15 cellular contexts compared by ENCODE assay signal in genomic region chr15:45168751-45169551, GRCh38. TPM values are rescaled to one million over a fixed set of nuclear protein-coding genes. Genes with fewer than 3 reads are reported as not detected.
DNase-seq lines count a peak whose midpoint lies in the region; ATAC-seq, FAIRE-seq and TF ChIP-seq lines count a peak whose summit lies in the region.
"Had no signal": no experiment of that assay in that cellular context is flagged by ENCODE, and none has a peak within 500 bp of the region (broad histone marks: within the 10 kb centered on the region; RNA-seq: fewer than 3 reads in every experiment).

No MANE protein-coding gene starts in this region.

- H3K4me2 ChIP-seq in GM23338 (peak overlapping the region; percentile 71), K562 (ENCODE audit: insufficient read depth, low read length) (peak overlapping the region; percentile 65), neural progenitor cell (no peak overlapping the region)

- H4K20me1 ChIP-seq in GM23338 (replicated peaks; ENCODE audit: insufficient read depth) (no peaks in the 10 kb centered on the region), K562 (replicated peaks; ENCODE audit: control insufficient read depth, insufficient read depth, low read length) (no peaks in the 10 kb centered on the region), neural progenitor cell (ENCODE audit: low read depth) (peaks cover 55% of the 10 kb centered on the region)

- peaks cover 11% of the 10 kb centered on the region for H3K27me3 Mint-ChIP-seq in GM23338 (ENCODE audit: insufficient read depth, low read depth, poor library complexity)
- H3K27me3 Mint-ChIP-seq in neural progenitor cell (ENCODE audit: insufficient read depth, low read depth): peaks cover 4% of the 10 kb centered on the region

- CTCF ChIA-PET in K562 (lab: Yijun Ruan, JAX; ENCODE audit: low intra/inter-chr PET ratio): interaction anchor here (0.5 kb wide), 1 partner anchor 251 kb away, joined by 6 read pairs; no protein-coding TSS in a partner anchor

- H3K4me1 Mint-ChIP-seq in GM23338: peaks cover 39% of the 10 kb centered on the region
- peaks cover 9% of the 10 kb centered on the region for H3K4me1 Mint-ChIP-seq in neural progenitor cell

- H3K9me3 ChIP-seq in BE2C (no peaks in the 10 kb centered on the region), K562 (replicated peaks; ENCODE audit: control insufficient read depth, insufficient read depth, low read depth, low read length) (no peaks in the 10 kb centered on the region), neural progenitor cell (ENCODE audit: low read depth) (no peaks in the 10 kb centered on the region)
- H3K9me3 ChIP-seq: heart left ventricle, pancreas had no signal

- peak; percentile 93 for DNase-seq in BE2C
- no peak for DNase-seq in GM23338 (ENCODE audit: low spot score)
- peak; percentile 50 to 89 (median 69) for DNase-seq in K562 (ENCODE audit: extremely low read depth in 1 of 4, low spot score in 3 of 4)
- no peak for DNase-seq in neural progenitor cell (ENCODE audit: low spot score)
- no peak for DNase-seq in NCI-H187 (lab: John Stamatoyannopoulos, UW)
- no peak for DNase-seq in C1 segment of cervical spinal cord (lab: John Stamatoyannopoulos, UW)
- DNase-seq in RPMI8226: no peak
- DNase-seq in NCI-H146 (lab: John Stamatoyannopoulos, UW): no peak
- DNase-seq: aorta; heart left ventricle; left colon; pancreas; stimulated activated CD8-positive, alpha-beta memory T cell treated with anti-CD3 and anti-CD28 coated beads, Interleukin-4, amount 100 ng/mL, for 48 hours had no signal

- TF ChIP-seq CTCF in BE2C (IDR thresholded peaks at IDR 0.05; ENCODE audit: low read depth, low read length) (no peak), GM23338 (conservative IDR thresholded peaks at IDR 0.05; ENCODE audit: low read depth in 2 of 2) (no peak), K562 (IDR thresholded peaks at IDR 0.05 in 2 of 3, conservative IDR thresholded peaks at IDR 0.05 in 1 of 3; ENCODE audit: insufficient read depth in 2 of 3, low read depth in 1 of 3, low read length in 3 of 3) (no peak), neural progenitor cell (IDR thresholded peaks at IDR 0.05) (no peak)

- H3K9ac ChIP-seq in K562 (ENCODE audit: insufficient read depth in 1 of 2, low read depth in 2 of 2, low read length in 2 of 2): peak overlapping the region; percentile 82 to 97; a peak in 3 of 4 replicates
- H3K9ac ChIP-seq in neural progenitor cell: no peak overlapping the region

- H3K4me1 ChIP-seq in BE2C (peaks cover 46% of the 10 kb centered on the region), GM23338 (ENCODE audit: insufficient read depth) (peaks cover 31% of the 10 kb centered on the region), K562 (replicated peaks in 1 of 2; ENCODE audit: control insufficient read depth in 2 of 2, insufficient read depth in 2 of 2, low read length in 2 of 2) (peaks cover 31 to 45% of the 10 kb centered on the region in 2 experiments), neural progenitor cell (peaks cover 14% of the 10 kb centered on the region)

- intact Hi-C loops in K562 (cut with micrococcal nuclease): loop anchor here (10.0 kb wide), 1 partner anchor 446 kb away; no protein-coding TSS in a partner anchor

- H3K27ac Mint-ChIP-seq in GM23338: no peak overlapping the region
- H3K27ac Mint-ChIP-seq in neural progenitor cell: no peak overlapping the region

- H3K27ac ChIP-seq in GM23338 (ENCODE audit: low read depth) (0 out of 2 replicates have a peak overlapping the region, but pooled peaks have one; percentile 81), K562 (ENCODE audit: extremely low read depth, low read depth, low read length) (peak overlapping the region; percentile 73), neural progenitor cell (no peak overlapping the region)
- H3K27ac ChIP-seq: pancreas had no signal

- H2AFZ ChIP-seq in GM23338 (no peak overlapping the region), K562 (ENCODE audit: low read depth, low read length) (peak overlapping the region; percentile 95), neural progenitor cell (replicated peaks) (no peak overlapping the region)

- H3K27me3 ChIP-seq in BE2C (no peaks in the 10 kb centered on the region), GM23338 (ENCODE audit: insufficient read depth) (no peaks in the 10 kb centered on the region), K562 (ENCODE audit: control insufficient read depth in 2 of 2, insufficient read depth in 2 of 2, low read length in 2 of 2) (no peaks in the 10 kb centered on the region), neural progenitor cell (no peaks in the 10 kb centered on the region)
- H3K27me3 ChIP-seq: heart left ventricle, pancreas had no signal

- no peaks in the 10 kb centered on the region; the same call in 2 of the 3 replicates for H3K9me3 Mint-ChIP-seq in GM23338
- H3K9me3 Mint-ChIP-seq in neural progenitor cell: no peaks in the 10 kb centered on the region

- H3K4me3 Mint-ChIP-seq in GM23338: no peak overlapping the region
- H3K4me3 Mint-ChIP-seq in neural progenitor cell: peak overlapping the region; percentile 36

- WGBS in K562 (ENCODE audit: insufficient coverage, low coverage, missing lambda C conversion rate): 18% methylated on average over 6 of the region's 9 CpGs

- H3K9me1 ChIP-seq in K562 (ENCODE audit: control insufficient read depth, insufficient read depth, low read length): no peaks in the 10 kb centered on the region

- H3K36me3 ChIP-seq in BE2C: peaks cover 41% of the 10 kb centered on the region
- H3K36me3 ChIP-seq in GM23338 (ENCODE audit: insufficient read depth): no peaks in the 10 kb centered on the region
- no peaks in the 10 kb centered on the region for H3K36me3 ChIP-seq in K562 (ENCODE audit: control insufficient read depth, insufficient read depth, low read length)
- H3K36me3 ChIP-seq in neural progenitor cell: no peaks in the 10 kb centered on the region
- H3K36me3 ChIP-seq: pancreas had no signal

- POLR2A ChIA-PET in K562 (lab: Yijun Ruan, JAX): interaction anchor here (0.6 to 2.7 kb wide), 11 partner anchors 8 to 213 kb away, joined by 3 to 12 read pairs (median 4); no protein-coding TSS in a partner anchor

- ATAC-seq in GM23338: no peak
- ATAC-seq in K562: peak; percentile 71
- ATAC-seq: heart left ventricle, left colon, pancreas had no signal

- H3K36me3 Mint-ChIP-seq in GM23338 (ENCODE audit: low read depth) (peaks cover 19% of the 10 kb centered on the region), neural progenitor cell (peaks cover 14% of the 10 kb centered on the region)

- H3K79me2 ChIP-seq in GM23338 (replicated peaks; ENCODE audit: insufficient read depth): no peaks in the 10 kb centered on the region
- peaks cover 3% of the 10 kb centered on the region; the same call in 1 of the 3 replicates for H3K79me2 ChIP-seq in K562 (ENCODE audit: control insufficient read depth, insufficient read depth, low read length)
- no peaks in the 10 kb centered on the region for H3K79me2 ChIP-seq in neural progenitor cell (ENCODE audit: low read depth)

- no peaks in the 10 kb centered on the region; the same call in 1 of the 2 replicates for H3F3A ChIP-seq in GM23338 (replicated peaks; ENCODE audit: low read depth)
- peaks cover 29% of the 10 kb centered on the region for H3F3A ChIP-seq in neural progenitor cell (ENCODE audit: low read depth)

- TF ChIP-seq RAD21 in K562 (CRISPR knock-in tag; conservative IDR thresholded peaks at IDR 0.05 in 1 of 2, IDR thresholded peaks at IDR 0.05 in 1 of 2): no peak

- no TSS peak for BruUV-seq in K562 (replicated peaks; lab: Mats Ljungman, UMichigan)

- peak; percentile 91 for FAIRE-seq in K562 (lab: Jason Lieb, UNC)
- FAIRE-seq: pancreas, RCC 7860 had no signal

- TF ChIP-seq POLR2A in K562 (conservative IDR thresholded peaks at IDR 0.05): no peak

- peak overlapping the region; percentile 27 for H3K4me3 ChIP-seq in BE2C (ENCODE audit: low read depth, low read length)
- H3K4me3 ChIP-seq in GM23338: no peak overlapping the region; the same call in 1 of the 2 replicates
- no peak overlapping the region for H3K4me3 ChIP-seq in K562
- no peak overlapping the region for H3K4me3 ChIP-seq in neural progenitor cell
- H3K4me3 ChIP-seq: heart left ventricle, pancreas had no signal

- in situ Hi-C loops in K562 (cut with MboI): no loop called here

- no peaks in the 10 kb centered on the region for H3K9me2 ChIP-seq in GM23338 (ENCODE audit: insufficient read depth)

- TF ChIP-seq EP300 in K562 (IDR thresholded peaks at IDR 0.05; ENCODE audit: low read length): peak; percentile 40; the same call in 1 of the 2 replicates

RNA-seq across cellular contexts. Expression of gene SHF, which starts 18.8 kb away (rescaled TPM):
- polyA plus RNA-seq in BE2C (2012; ENCODE audit: insufficient read depth, insufficient read length, low read depth): 106 TPM
- total RNA-seq in GM23338 (2014; rRNA removed; shearing (Covaris generic)): 15.1 and 15.6 TPM in 2 replicates
- polyA plus RNA-seq in GM23338 (2016; fragmentation: Nextera tagmentation; extraction: Ambion mirVana) (5.8 and 6.6 TPM in 2 replicates), K562 (2011; rRNA removed) (0.74 and 2.2 TPM in 2 replicates), K562 (2014; fragmentation: Illumina TruSeq; extraction: Trizol) (0.95 and 1.2 TPM in 2 replicates), K562 (2014; fragmentation: Nextera tagmentation; extraction: Ambion mirVana) (not detected), K562 (2014; rRNA removed) (0.66 and 0.85 TPM in 2 replicates)
- total RNA-seq in K562 (2011; cell fraction: chromatin; rRNA removed; ENCODE audit: low replicate concordance): 3.0 and 6.7 TPM in 2 replicates
- total RNA-seq in K562 (2011; cell fraction: nucleolus; rRNA removed): 1.7 and 5.3 TPM in 2 replicates
- total RNA-seq in K562 (2011; cell fraction: nucleoplasm; rRNA removed): 2.5 and 6.9 TPM in 2 replicates
- total RNA-seq in K562 (2014; rRNA removed) (0.54 and 1.1 TPM in 2 replicates), K562 (2014; rRNA removed; fragmentation: Illumina TruSeq; extraction: Trizol) (0.51 and 0.80 TPM in 2 replicates), K562 (2015; rRNA removed; fragmentation: Illumina TruSeq; extraction: Trizol) (0.62 and 0.68 TPM in 2 replicates), K562 (2021) (1.3 and 1.4 TPM in 2 replicates), neural progenitor cell (ENCODE audit: low replicate concordance) (32.2 and 53.7 TPM in 2 replicates)
- polyA plus RNA-seq in K562 (2011; cell fraction: cytosol; rRNA removed): 0.65 and 2.4 TPM in 2 replicates
- 1.4 and 4.0 TPM in 2 replicates for polyA plus RNA-seq in K562 (2011; cell fraction: nucleus; rRNA removed)
- polyA plus RNA-seq in K562 (2012): 1.2 and 1.5 TPM in 2 replicates
- polyA minus RNA-seq in K562 (2011; rRNA and poly(A)+ RNA removed): 0.36 and 2.0 TPM in 2 replicates
- 1.5 and 2.7 TPM in 2 replicates for polyA minus RNA-seq in K562 (2011; cell fraction: cytosol; rRNA and poly(A)+ RNA removed)
- polyA minus RNA-seq in K562 (2011; cell fraction: nucleus; rRNA and poly(A)+ RNA removed): 3.0 and 4.2 TPM in 2 replicates

RNA-seq across cellular contexts. Expression of gene DUOX1, which starts 39.2 kb away (rescaled TPM):
- polyA plus RNA-seq in BE2C (2012; ENCODE audit: insufficient read depth, insufficient read length, low read depth): 1.4 TPM
- 0.69 and 2.1 TPM in 2 replicates for total RNA-seq in GM23338 (2014; rRNA removed; shearing (Covaris generic))
- polyA plus RNA-seq in GM23338 (2016; fragmentation: Nextera tagmentation; extraction: Ambion mirVana): 0.66 and 0.73 TPM in 2 replicates
- total RNA-seq in K562 (2011; cell fraction: chromatin; rRNA removed; ENCODE audit: low replicate concordance): 1.0 TPM in 1 of 2 replicates, not detected in the other
- total RNA-seq in K562 (2011; cell fraction: nucleolus; rRNA removed): 0.39 and 0.50 TPM in 2 replicates
- 0.38 TPM in 1 of 2 replicates, not detected in the other for total RNA-seq in K562 (2011; cell fraction: nucleoplasm; rRNA removed)
- not detected in 2 replicates for total RNA-seq in K562 (2014; rRNA removed)
- not detected in 2 replicates for total RNA-seq in K562 (2014; rRNA removed; fragmentation: Illumina TruSeq; extraction: Trizol)
- not detected in 2 replicates for total RNA-seq in K562 (2015; rRNA removed; fragmentation: Illumina TruSeq; extraction: Trizol)
- total RNA-seq in K562 (2021): 0.22 TPM in 2 replicates
- 0.01 TPM in 1 of 2 replicates, not detected in the other for polyA plus RNA-seq in K562 (2011; rRNA removed)
- 0.03 TPM in 1 of 2 replicates, not detected in the other for polyA plus RNA-seq in K562 (2011; cell fraction: cytosol; rRNA removed)
- polyA plus RNA-seq in K562 (2011; cell fraction: nucleus; rRNA removed): 0.04 and 0.73 TPM in 2 replicates
- polyA plus RNA-seq in K562 (2012): 0.29 and 0.79 TPM in 2 replicates
- not detected in 2 replicates for polyA plus RNA-seq in K562 (2014; fragmentation: Illumina TruSeq; extraction: Trizol)
- under 1 TPM in 1 of 2 experiments, not detected in 1; 0.01 TPM for polyA plus RNA-seq in K562 (2014; fragmentation: Nextera tagmentation; extraction: Ambion mirVana)
- polyA plus RNA-seq in K562 (2014; rRNA removed): not detected in 2 replicates
- polyA minus RNA-seq in K562 (2011; rRNA and poly(A)+ RNA removed): not detected in 2 replicates
- polyA minus RNA-seq in K562 (2011; cell fraction: cytosol; rRNA and poly(A)+ RNA removed): not detected in 2 replicates
- not detected in 2 replicates for polyA minus RNA-seq in K562 (2011; cell fraction: nucleus; rRNA and poly(A)+ RNA removed)
- total RNA-seq in neural progenitor cell (ENCODE audit: low replicate concordance): 0.09 and 0.30 TPM in 2 replicates

RNA-seq across cellular contexts. Expression of gene DUOXA1, which starts 39.3 kb away (rescaled TPM):
- not detected for polyA plus RNA-seq in BE2C (2012; ENCODE audit: insufficient read depth, insufficient read length, low read depth)
- total RNA-seq in GM23338 (2014; rRNA removed; shearing (Covaris generic)): not detected in 2 replicates
- polyA plus RNA-seq in GM23338 (2016; fragmentation: Nextera tagmentation; extraction: Ambion mirVana) (not detected in 2 replicates), K562 (2011; rRNA removed) (0.17 TPM in 1 of 2 replicates, not detected in the other), K562 (2014; fragmentation: Illumina TruSeq; extraction: Trizol) (not detected in 2 replicates), K562 (2014; fragmentation: Nextera tagmentation; extraction: Ambion mirVana) (not detected), K562 (2014; rRNA removed) (0.74 TPM in 1 of 2 replicates, not detected in the other)
- total RNA-seq in K562 (2011; cell fraction: chromatin; rRNA removed; ENCODE audit: low replicate concordance): 0.19 and 2.7 TPM in 2 replicates
- 0.26 and 1.8 TPM in 2 replicates for total RNA-seq in K562 (2011; cell fraction: nucleolus; rRNA removed)
- 0.29 and 0.38 TPM in 2 replicates for total RNA-seq in K562 (2011; cell fraction: nucleoplasm; rRNA removed)
- total RNA-seq in K562 (2014; rRNA removed) (not detected in 2 replicates), K562 (2014; rRNA removed; fragmentation: Illumina TruSeq; extraction: Trizol) (not detected in 2 replicates), K562 (2015; rRNA removed; fragmentation: Illumina TruSeq; extraction: Trizol) (not detected in 2 replicates), K562 (2021) (0.24 TPM in 1 of 2 replicates, not detected in the other), neural progenitor cell (ENCODE audit: low replicate concordance) (not detected in 2 replicates)
- polyA plus RNA-seq in K562 (2011; cell fraction: cytosol; rRNA removed): 0.12 TPM in 1 of 2 replicates, not detected in the other
- polyA plus RNA-seq in K562 (2011; cell fraction: nucleus; rRNA removed): 0.28 and 1.5 TPM in 2 replicates
- 0.14 TPM in 1 of 2 replicates, not detected in the other for polyA plus RNA-seq in K562 (2012)
- polyA minus RNA-seq in K562 (2011; rRNA and poly(A)+ RNA removed): 0.18 TPM in 1 of 2 replicates, not detected in the other
- not detected in 2 replicates for polyA minus RNA-seq in K562 (2011; cell fraction: cytosol; rRNA and poly(A)+ RNA removed)
- 0.40 TPM in 1 of 2 replicates, not detected in the other for polyA minus RNA-seq in K562 (2011; cell fraction: nucleus; rRNA and poly(A)+ RNA removed)
- total RNA-seq: LHCN-M2 had no signal

RNA-seq across cellular contexts. Expression of gene DUOXA2, which starts 54.8 kb away (rescaled TPM):
- not detected for polyA plus RNA-seq in BE2C (2012; ENCODE audit: insufficient read depth, insufficient read length, low read depth)
- total RNA-seq in GM23338 (2014; rRNA removed; shearing (Covaris generic)): not detected in 2 replicates
- polyA plus RNA-seq in GM23338 (2016; fragmentation: Nextera tagmentation; extraction: Ambion mirVana) (not detected in 2 replicates), K562 (2011; rRNA removed) (not detected in 2 replicates), K562 (2014; fragmentation: Illumina TruSeq; extraction: Trizol) (not detected in 2 replicates), K562 (2014; fragmentation: Nextera tagmentation; extraction: Ambion mirVana) (not detected), K562 (2014; rRNA removed) (not detected in 2 replicates)
- total RNA-seq in K562 (2011; cell fraction: chromatin; rRNA removed; ENCODE audit: low replicate concordance): not detected in 2 replicates
- total RNA-seq in K562 (2011; cell fraction: nucleolus; rRNA removed): not detected in 2 replicates
- total RNA-seq in K562 (2011; cell fraction: nucleoplasm; rRNA removed): not detected in 2 replicates
- total RNA-seq in K562 (2014; rRNA removed) (not detected in 2 replicates), K562 (2014; rRNA removed; fragmentation: Illumina TruSeq; extraction: Trizol) (not detected in 2 replicates), K562 (2015; rRNA removed; fragmentation: Illumina TruSeq; extraction: Trizol) (not detected in 2 replicates), K562 (2021) (not detected in 2 replicates), neural progenitor cell (ENCODE audit: low replicate concordance) (not detected in 2 replicates)
- not detected in 2 replicates for polyA plus RNA-seq in K562 (2011; cell fraction: cytosol; rRNA removed)
- polyA plus RNA-seq in K562 (2011; cell fraction: nucleus; rRNA removed): not detected in 2 replicates
- 0.05 TPM in 1 of 2 replicates, not detected in the other for polyA plus RNA-seq in K562 (2012)
- polyA minus RNA-seq in K562 (2011; rRNA and poly(A)+ RNA removed): not detected in 2 replicates
- polyA minus RNA-seq in K562 (2011; cell fraction: cytosol; rRNA and poly(A)+ RNA removed): not detected in 2 replicates
- polyA minus RNA-seq in K562 (2011; cell fraction: nucleus; rRNA and poly(A)+ RNA removed): not detected in 2 replicates
- total RNA-seq: aorta, heart left ventricle, LHCN-M2 had no signal

RNA-seq across cellular contexts. Expression of gene DUOX2, which starts 55.0 kb away (rescaled TPM):
- polyA plus RNA-seq in BE2C (2012; ENCODE audit: insufficient read depth, insufficient read length, low read depth): 0.66 TPM
- total RNA-seq in GM23338 (2014; rRNA removed; shearing (Covaris generic)): not detected in 2 replicates
- not detected in 2 replicates for polyA plus RNA-seq in GM23338 (2016; fragmentation: Nextera tagmentation; extraction: Ambion mirVana)
- 0.19 and 2.6 TPM in 2 replicates for total RNA-seq in K562 (2011; cell fraction: chromatin; rRNA removed; ENCODE audit: low replicate concordance)
- 0.13 and 0.50 TPM in 2 replicates for total RNA-seq in K562 (2011; cell fraction: nucleolus; rRNA removed)
- total RNA-seq in K562 (2011; cell fraction: nucleoplasm; rRNA removed): 0.23 and 1.2 TPM in 2 replicates
- under 0.01 TPM in 1 of 2 replicates, not detected in the other for total RNA-seq in K562 (2014; rRNA removed)
- not detected in 2 replicates for total RNA-seq in K562 (2014; rRNA removed; fragmentation: Illumina TruSeq; extraction: Trizol)
- not detected in 2 replicates for total RNA-seq in K562 (2015; rRNA removed; fragmentation: Illumina TruSeq; extraction: Trizol)
- 0.02 and 0.36 TPM in 2 replicates for total RNA-seq in K562 (2021)
- polyA plus RNA-seq in K562 (2011; rRNA removed): 0.01 and 0.03 TPM in 2 replicates
- polyA plus RNA-seq in K562 (2011; cell fraction: cytosol; rRNA removed): 0.01 TPM in 1 of 2 replicates, not detected in the other
- 0.08 and 0.55 TPM in 2 replicates for polyA plus RNA-seq in K562 (2011; cell fraction: nucleus; rRNA removed)
- 0.03 and 0.11 TPM in 2 replicates for polyA plus RNA-seq in K562 (2012)
- polyA plus RNA-seq in K562 (2014; fragmentation: Illumina TruSeq; extraction: Trizol): not detected in 2 replicates
- polyA plus RNA-seq in K562 (2014; fragmentation: Nextera tagmentation; extraction: Ambion mirVana): not detected
- polyA plus RNA-seq in K562 (2014; rRNA removed): 0.01 and 0.05 TPM in 2 replicates
- 0.03 and 0.04 TPM in 2 replicates for polyA minus RNA-seq in K562 (2011; rRNA and poly(A)+ RNA removed)
- polyA minus RNA-seq in K562 (2011; cell fraction: cytosol; rRNA and poly(A)+ RNA removed): not detected in 2 replicates
- polyA minus RNA-seq in K562 (2011; cell fraction: nucleus; rRNA and poly(A)+ RNA removed): 0.27 TPM in 1 of 2 replicates, not detected in the other
- total RNA-seq in neural progenitor cell (ENCODE audit: low replicate concordance): not detected in 2 replicates
- total RNA-seq: LHCN-M2 had no signal

Comparison
In these comparisons a context has a peak if more than half of its experiments do, and no peak if none do; other contexts are left out.
1. DNase-seq: peak in BE2C (single experiment) and K562 (4 of 4); none in GM23338 (single experiment), neural progenitor cell (single experiment), NCI-H187 (0 of 2), C1 segment of cervical spinal cord (0 of 14), RPMI8226 (single experiment) and NCI-H146 (single experiment).